37 cellular contexts compared by ENCODE assay signal in the genomic region with DNA sequence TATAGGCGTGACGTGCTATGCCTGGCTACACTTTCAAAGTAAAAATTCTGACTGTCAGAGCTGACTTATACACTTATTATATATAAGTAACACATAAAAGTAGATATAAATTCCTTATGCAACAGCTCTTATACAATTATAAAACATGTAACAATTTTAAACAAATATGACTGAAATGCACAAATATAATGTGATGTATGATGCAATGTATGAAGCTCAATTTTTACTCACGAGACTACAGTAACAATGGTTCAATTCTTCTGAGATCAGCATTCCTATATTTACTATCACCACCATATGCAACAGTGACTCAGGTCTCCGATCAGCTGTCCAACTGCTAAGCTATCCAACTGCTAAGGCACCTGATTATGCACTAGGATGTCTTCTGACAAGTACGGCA.
"Had no signal": no experiment of that assay in that cellular context is flagged by ENCODE, and none has a peak within 500 bp of the region (broad histone marks: within the 10 kb centered on the region; RNA-seq: fewer than 3 reads in every experiment).

No MANE protein-coding gene starts in this region.

- FAIRE-seq: astrocyte had no signal

- DNase-seq: activated CD4-positive, alpha-beta memory T cell treated with anti-CD3 and anti-CD28 coated beads, Interleukin-2, amount 10 ng/mL, durations not matched to agents 7 days and 5 days; activated CD4-positive, alpha-beta T cell treated with anti-CD3 and anti-CD28 coated beads for 1 hour; activated CD4-positive, alpha-beta T cell treated with anti-CD3 and anti-CD28 coated beads for 36 hours; activated CD4-positive, alpha-beta T cell treated with anti-CD3 and anti-CD28 coated beads for 48 hours; activated CD4-positive, alpha-beta T cell treated with anti-CD3 and anti-CD28 coated beads, Interleukin-2, amount 10 ng/mL, durations not matched to agents 7 days and 5 days; activated CD4-positive, alpha-beta T cell treated with anti-CD3 and anti-CD28 coated beads, Interleukin-2, amount 50 U/mL, for 48 hours; activated CD4-positive, CD25-positive, alpha-beta regulatory T cell; activated CD8-positive, alpha-beta memory T cell treated with anti-CD3 and anti-CD28 coated beads for 24 hours; activated CD8-positive, alpha-beta memory T cell treated with anti-CD3 and anti-CD28 coated beads, Interleukin-2, amount 10 ng/mL, durations not matched to agents 7 days and 5 days; activated CD8-positive, alpha-beta memory T cell treated with anti-CD3 and anti-CD28 coated beads, Interleukin-2, amount 50 U/mL, for 48 hours; activated CD8-positive, alpha-beta T cell treated with anti-CD3 and anti-CD28 coated beads, Interleukin-2, amount 10 ng/mL, durations not matched to agents 7 days and 5 days; activated effector memory CD4-positive, alpha-beta T cell treated with anti-CD3 and anti-CD28 coated beads, Interleukin-2, amount 50 U/mL, for 16 hours; activated gamma-delta T cell treated with Interleukin-2 at 50 U/mL for 16 hours; activated naive CD4-positive, alpha-beta T cell; activated naive CD4-positive, alpha-beta T cell treated with anti-CD3 and anti-CD28 coated beads, Interleukin-2, amount 50 U/mL, for 16 hours; activated naive CD8-positive, alpha-beta T cell treated with anti-CD3 and anti-CD28 coated beads for 36 hours; activated T-cell treated with anti-CD3 and anti-CD28 coated beads, Interleukin-2, amount 50 U/mL, for 24 hours; activated T-cell treated with anti-CD3 and anti-CD28 coated beads, Interleukin-2, amount 50 U/mL, for 48 hours; adrenal gland; amniotic stem cell; aorta; body of pancreas; brain microvascular endothelial cell; cerebellar nuclear complex; T-helper 1 cell; T-helper 2 cell; T-helper 9 cell; WERI-Rb-1 had no signal

- ATAC-seq: activated CD4-positive, alpha-beta T cell treated with anti-CD3 and anti-CD28 coated beads for 36 hours; activated CD4-positive, CD25-positive, alpha-beta regulatory T cell treated with anti-CD3 and anti-CD28 coated beads, Interleukin-2, amount 50 U/mL, for 24 hours; activated CD8-positive, alpha-beta memory T cell treated with anti-CD3 and anti-CD28 coated beads, Interleukin-2, amount 10 ng/mL, durations not matched to agents 7 days and 5 days; activated CD8-positive, alpha-beta T cell treated with anti-CD3 and anti-CD28 coated beads, Interleukin-2, amount 10 ng/mL, durations not matched to agents 7 days and 5 days; activated naive CD4-positive, alpha-beta T cell treated with anti-CD3 and anti-CD28 coated beads, Interleukin-2, amount 50 U/mL, for 72 hours; activated T-helper 17 cell treated with anti-CD3 and anti-CD28 coated beads, Interleukin-2, amount 50 U/mL, for 72 hours; body of pancreas; WTC11 had no signal

- H3K27ac Mint-ChIP-seq: activated CD4-positive, alpha-beta memory T cell treated with anti-CD3 and anti-CD28 coated beads, Interleukin-2, amount 10 ng/mL, durations not matched to agents 7 days and 5 days; activated CD4-positive, alpha-beta T cell treated with anti-CD3 and anti-CD28 coated beads for 36 hours; activated CD4-positive, alpha-beta T cell treated with anti-CD3 and anti-CD28 coated beads, Interleukin-2, amount 10 ng/mL, durations not matched to agents 7 days and 5 days; activated CD8-positive, alpha-beta memory T cell treated with anti-CD3 and anti-CD28 coated beads, Interleukin-2, amount 10 ng/mL, durations not matched to agents 7 days and 5 days; activated CD8-positive, alpha-beta T cell treated with anti-CD3 and anti-CD28 coated beads, Interleukin-2, amount 10 ng/mL, durations not matched to agents 7 days and 5 days; activated naive CD8-positive, alpha-beta T cell treated with anti-CD3 and anti-CD28 coated beads for 36 hours; activated T-cell treated with anti-CD3 and anti-CD28 coated beads, Interleukin-2, amount 50 U/mL, for 24 hours; activated T-helper 17 cell treated with anti-CD3 and anti-CD28 coated beads, Interleukin-2, amount 50 U/mL, for 72 hours; T-helper 1 cell treated with Interleukin-12 subunit alpha and Interleukin-12 subunit beta and Interleukin-4 antibody, amounts not matched to agents 30 μg/mL and 1 μg/mL, for 36 hours; T-helper 2 cell treated with Interferon-gamma antibody and Interleukin-4, amounts not matched to agents 5 μg/mL and 100 μg/mL, for 36 hours; WTC11 had no signal

- H3K27ac ChIP-seq: adrenal gland, body of pancreas, brain microvascular endothelial cell, breast epithelium, WERI-Rb-1 had no signal

- H3K27me3 Mint-ChIP-seq: activated CD4-positive, alpha-beta memory T cell treated with anti-CD3 and anti-CD28 coated beads, Interleukin-2, amount 10 ng/mL, durations not matched to agents 7 days and 5 days; activated CD4-positive, alpha-beta T cell treated with anti-CD3 and anti-CD28 coated beads for 36 hours; activated CD4-positive, alpha-beta T cell treated with anti-CD3 and anti-CD28 coated beads, Interleukin-2, amount 10 ng/mL, durations not matched to agents 7 days and 5 days; activated CD8-positive, alpha-beta memory T cell treated with anti-CD3 and anti-CD28 coated beads, Interleukin-2, amount 10 ng/mL, durations not matched to agents 7 days and 5 days; activated naive CD8-positive, alpha-beta T cell treated with anti-CD3 and anti-CD28 coated beads for 36 hours; activated T-cell treated with anti-CD3 and anti-CD28 coated beads, Interleukin-2, amount 50 U/mL, for 24 hours; activated T-helper 17 cell treated with anti-CD3 and anti-CD28 coated beads, Interleukin-2, amount 50 U/mL, for 72 hours; central memory CD8-positive, alpha-beta T cell had no signal

- H3K4me1 Mint-ChIP-seq: WTC11 had no signal

- H3K9me3 Mint-ChIP-seq: activated CD4-positive, alpha-beta memory T cell treated with anti-CD3 and anti-CD28 coated beads, Interleukin-2, amount 10 ng/mL, durations not matched to agents 7 days and 5 days; activated CD4-positive, alpha-beta T cell treated with anti-CD3 and anti-CD28 coated beads, Interleukin-2, amount 10 ng/mL, durations not matched to agents 7 days and 5 days; activated naive CD4-positive, alpha-beta T cell treated with anti-CD3 and anti-CD28 coated beads, Interleukin-2, amount 50 U/mL, for 72 hours; activated naive CD8-positive, alpha-beta T cell treated with anti-CD3 and anti-CD28 coated beads for 36 hours; activated T-cell treated with anti-CD3 and anti-CD28 coated beads, Interleukin-2, amount 50 U/mL, for 24 hours; activated T-helper 17 cell treated with anti-CD3 and anti-CD28 coated beads, Interleukin-2, amount 50 U/mL, for 72 hours; central memory CD8-positive, alpha-beta T cell; T-helper 1 cell treated with Interleukin-12 subunit alpha and Interleukin-12 subunit beta and Interleukin-4 antibody, amounts not matched to agents 30 μg/mL and 1 μg/mL, for 36 hours; T-helper 2 cell treated with Interferon-gamma antibody and Interleukin-4, amounts not matched to agents 5 μg/mL and 100 μg/mL, for 36 hours; WTC11 had no signal

- H3K4me3 ChIP-seq: adrenal gland, body of pancreas, breast epithelium had no signal

- H3K27me3 ChIP-seq: adrenal gland, body of pancreas, brain microvascular endothelial cell, breast epithelium had no signal

- H3K9me3 ChIP-seq: adrenal gland, body of pancreas, breast epithelium had no signal

- H3K4me3 Mint-ChIP-seq: activated CD4-positive, alpha-beta memory T cell treated with anti-CD3 and anti-CD28 coated beads, Interleukin-2, amount 10 ng/mL, durations not matched to agents 7 days and 5 days; activated CD4-positive, alpha-beta T cell treated with anti-CD3 and anti-CD28 coated beads for 36 hours; activated CD4-positive, alpha-beta T cell treated with anti-CD3 and anti-CD28 coated beads, Interleukin-2, amount 10 ng/mL, durations not matched to agents 7 days and 5 days; activated CD8-positive, alpha-beta memory T cell treated with anti-CD3 and anti-CD28 coated beads, Interleukin-2, amount 10 ng/mL, durations not matched to agents 7 days and 5 days; activated CD8-positive, alpha-beta T cell treated with anti-CD3 and anti-CD28 coated beads, Interleukin-2, amount 10 ng/mL, durations not matched to agents 7 days and 5 days; activated naive CD8-positive, alpha-beta T cell treated with anti-CD3 and anti-CD28 coated beads for 36 hours; activated T-cell treated with anti-CD3 and anti-CD28 coated beads, Interleukin-2, amount 50 U/mL, for 24 hours; activated T-helper 17 cell treated with anti-CD3 and anti-CD28 coated beads, Interleukin-2, amount 50 U/mL, for 72 hours; central memory CD8-positive, alpha-beta T cell; T-helper 1 cell treated with Interleukin-12 subunit alpha and Interleukin-12 subunit beta and Interleukin-4 antibody, amounts not matched to agents 30 μg/mL and 1 μg/mL, for 36 hours; T-helper 2 cell treated with Interferon-gamma antibody and Interleukin-4, amounts not matched to agents 5 μg/mL and 100 μg/mL, for 36 hours; WTC11 had no signal
